Comparison of ENCODE assay signal across 26 cellular contexts in the genomic region with DNA sequence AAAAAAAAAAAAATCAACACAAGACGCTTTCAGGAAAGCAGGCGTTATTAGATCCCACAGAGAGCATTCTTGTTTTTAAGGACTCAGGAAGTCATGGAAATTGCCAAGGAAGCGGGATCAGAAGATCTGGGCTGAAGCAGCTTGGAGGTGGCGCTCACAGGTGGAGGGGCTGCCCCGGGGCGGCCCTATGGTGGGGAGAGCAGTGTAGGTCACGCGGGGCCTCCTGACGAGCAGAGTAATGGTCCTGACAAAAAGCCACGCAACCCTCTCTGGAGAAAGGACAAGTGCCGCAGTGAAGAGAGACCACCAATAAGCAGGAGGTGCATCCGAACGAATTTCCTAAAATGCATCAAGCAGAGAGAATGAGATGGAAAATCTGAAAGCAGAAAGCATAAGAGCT.
A peak's percentile ranks its signal among the peaks of the same experiment; 100 is the strongest.
DNase-seq lines count a peak whose midpoint lies in the region; ATAC-seq, FAIRE-seq and TF ChIP-seq lines count a peak whose summit lies in the region.
"Had no signal": no experiment of that assay in that cellular context is flagged by ENCODE, and none has a peak within 500 bp of the region (broad histone marks: within the 10 kb centered on the region; RNA-seq: fewer than 3 reads in every experiment).

No MANE protein-coding gene starts in this region.

- H3K27ac ChIP-seq in kidney (ENCODE audit: low read depth in 2 of 2, low read length in 2 of 2) (no peak overlapping the region), Karpas-422 (ENCODE audit: low read length) (no peak overlapping the region)
- H3K27ac ChIP-seq: 22Rv1, BLaER1, C4-2B, GM23248 had no signal

- no peak overlapping the region for H3K4me3 ChIP-seq in kidney (ENCODE audit: low read length in 2 of 2)
- no peak overlapping the region for H3K4me3 ChIP-seq in Karpas-422 (ENCODE audit: low read length)
- H3K4me3 ChIP-seq: BLaER1, GM12878, GM23248 had no signal

- no peak for ATAC-seq in Right ventricle myocardium superior (ENCODE audit: poor library complexity)
- ATAC-seq: CD8-positive, alpha-beta T cell; GM12878 had no signal

- no peak for TF ChIP-seq CTCF in kidney (IDR thresholded peaks at IDR 0.05; ENCODE audit: borderline replicate concordance, extremely low read depth, insufficient read depth)

- H3K27me3 ChIP-seq in Karpas-422 (ENCODE audit: low read length) = no peaks in the 10 kb centered on the region
- H3K27me3 ChIP-seq: BLaER1 had no signal

- H4K20me1 ChIP-seq in Karpas-422 (ENCODE audit: insufficient read depth, low read depth, low read length) = no peaks in the 10 kb centered on the region
- H4K20me1 ChIP-seq: BLaER1 had no signal

- no peak for FAIRE-seq in kidney (lab: Jason Lieb, UNC)
- FAIRE-seq: A204.1, D721Med, GM12878, GM19239, H1 had no signal

- peak; percentile 44 to 66 for DNase-seq in NCI-H524 (lab: John Stamatoyannopoulos, UW)
- no peak for DNase-seq in NCI-H524 treated with DMSO at 0.1 percent for 48 hours (lab: John Stamatoyannopoulos, UW)
- DNase-seq in D341Med (ENCODE audit: low spot score) = peak; percentile 6
- DNase-seq in kidney = peak; percentile 27
- peak; percentile 28 for DNase-seq in mesenteric fat pad (ENCODE audit: low spot score)
- DNase-seq in Right ventricle myocardium superior = no peak
- DNase-seq in activated naive CD4-positive, alpha-beta T cell (lab: John Stamatoyannopoulos, UW) = no peak
- DNase-seq in Karpas-422 = no peak
- DNase-seq: Caco-2; CD4-positive, CD25-positive, alpha-beta regulatory T cell; CD8-positive, alpha-beta T cell; DMS 273 treated with DMSO at 0.1 percent for 48 hours; DMS79; EL; GDM1; GM23248; H7; HCEC 1CT had no signal

- peaks cover 0 to 3% of the 10 kb centered on the region in 2 donors for H3K9me3 ChIP-seq in kidney (ENCODE audit: control insufficient read depth in 1 of 2, low read length in 2 of 2)
- H3K9me3 ChIP-seq in Karpas-422 (ENCODE audit: low read length) = no peaks in the 10 kb centered on the region
- H3K9me3 ChIP-seq: Caco-2 had no signal

- H2AFZ ChIP-seq in Karpas-422 (ENCODE audit: low read length) = no peak overlapping the region
- H2AFZ ChIP-seq: GM23248 had no signal

- intact Hi-C loops in kidney (cut with DNase I) (no loop called here), Right ventricle myocardium superior (cut with DNase I) (no loop called here)

- H3K4me1 ChIP-seq in kidney (ENCODE audit: control insufficient read depth in 1 of 2, insufficient read depth in 1 of 2, low read depth in 1 of 2, low read length in 2 of 2) (no peaks in the 10 kb centered on the region), Karpas-422 (ENCODE audit: low read length) (peaks cover 59% of the 10 kb centered on the region)
- H3K4me1 ChIP-seq: Caco-2 had no signal

- H3K9ac ChIP-seq in kidney (ENCODE audit: low read length in 2 of 2) (no peak overlapping the region), Karpas-422 (ENCODE audit: low read length) (no peak overlapping the region)
- H3K9ac ChIP-seq: BLaER1, GM23248 had no signal

- H3K79me2 ChIP-seq in Karpas-422 (ENCODE audit: low read length) = no peaks in the 10 kb centered on the region

- H3K9me2 ChIP-seq in Karpas-422 (replicated peaks; ENCODE audit: insufficient read depth, low read length) = no peaks in the 10 kb centered on the region

- H3K36me3 ChIP-seq in kidney (ENCODE audit: control insufficient read depth in 1 of 2, insufficient read depth in 2 of 2, low read length in 2 of 2) = no peaks in the 10 kb centered on the region
- no peaks in the 10 kb centered on the region for H3K36me3 ChIP-seq in Karpas-422 (ENCODE audit: insufficient read depth, low read length)
- H3K36me3 ChIP-seq: BLaER1 had no signal

- no peak overlapping the region for H3K4me2 ChIP-seq in Karpas-422 (ENCODE audit: low read depth, low read length, poor library complexity, severe bottlenecking)
- H3K4me2 ChIP-seq: BLaER1 had no signal

Comparison
In these comparisons a context has a peak if more than half of its experiments do, and no peak if none do; other contexts are left out.
1. DNase-seq: peak in NCI-H524 (2 of 2), D341Med (single experiment), kidney (single experiment) and mesenteric fat pad (single experiment); none in NCI-H524 treated with DMSO at 0.1 percent for 48 hours (single experiment), Right ventricle myocardium superior (single experiment), activated naive CD4-positive, alpha-beta T cell (0 of 4) and Karpas-422 (single experiment).